In genomic region chr18:13527730-13528129, GRCh38 we compare ENCODE assay signal across 20 cellular contexts.
A peak's percentile ranks its signal among the peaks of the same experiment; 100 is the strongest.
DNase-seq lines count a peak whose midpoint lies in the region; ATAC-seq and TF ChIP-seq lines count a peak whose summit lies in the region.
"Had no signal": no experiment of that assay in that cellular context is flagged by ENCODE, and none has a peak within 500 bp of the region (broad histone marks: within the 10 kb centered on the region; RNA-seq: fewer than 3 reads in every experiment).

No MANE protein-coding gene starts in this region.

- no peak overlapping the region for H3K4me3 ChIP-seq in CD4-positive, CD25-positive, alpha-beta regulatory T cell (ENCODE audit: low read depth, low read length)
- no peak overlapping the region for H3K4me3 ChIP-seq in sigmoid colon
- H3K4me3 ChIP-seq in upper lobe of left lung = no peak overlapping the region
- H3K4me3 ChIP-seq: BLaER1, GM23338 had no signal

- H3K4me1 ChIP-seq in CD4-positive, CD25-positive, alpha-beta regulatory T cell (ENCODE audit: control insufficient read depth, insufficient read depth, low read length, poor library complexity, severe bottlenecking) = peaks cover 3% of the 10 kb centered on the region
- H3K4me1 ChIP-seq in sigmoid colon (peaks cover 0 to 28% (median 14%) of the 10 kb centered on the region in 4 donors), upper lobe of left lung (peaks cover 0 to 7% (median 2%) of the 10 kb centered on the region in 4 donors)

- no peak for DNase-seq in CD4-positive, CD25-positive, alpha-beta regulatory T cell
- DNase-seq in chondrocyte (ENCODE audit: low spot score) = peak; percentile 60
- no peak for DNase-seq in neural crest cell (ENCODE audit: low read depth, low spot score)
- peak; percentile 42 for DNase-seq in sigmoid colon
- DNase-seq in GM13977 (ENCODE audit: low spot score) = no peak
- no peak for DNase-seq in upper lobe of left lung
- DNase-seq in activated CD8-positive, alpha-beta T cell treated with anti-CD3 and anti-CD28 coated beads for 36 hours = no peak
- DNase-seq: 8988T; CD8-positive, alpha-beta memory T cell; COR-L47; DMS 273 treated with DMSO at 0.1 percent for 48 hours; DMS53; DND-41; EL; HCEC 1CT had no signal

- no peaks in the 10 kb centered on the region for H3K9me3 Mint-ChIP-seq in CD4-positive, CD25-positive, alpha-beta regulatory T cell
- H3K9me3 Mint-ChIP-seq in chondrocyte (ENCODE audit: low read depth) = no peaks in the 10 kb centered on the region
- H3K9me3 Mint-ChIP-seq in neural crest cell = no peaks in the 10 kb centered on the region
- H3K9me3 Mint-ChIP-seq in activated CD8-positive, alpha-beta T cell treated with anti-CD3 and anti-CD28 coated beads for 36 hours = no peaks in the 10 kb centered on the region
- H3K9me3 Mint-ChIP-seq: CD8-positive, alpha-beta memory T cell; GM23338; IgD-negative memory B cell had no signal

- intact Hi-C loops in sigmoid colon (cut with DNase I) = no loop called here
- intact Hi-C loops in activated CD8-positive, alpha-beta T cell treated with anti-CD3 and anti-CD28 coated beads for 36 hours (cut with micrococcal nuclease) = no loop called here

- peaks cover 10 to 68% (median 37%) of the 10 kb centered on the region in 4 donors for H3K4me1 Mint-ChIP-seq in CD4-positive, CD25-positive, alpha-beta regulatory T cell
- H3K4me1 Mint-ChIP-seq in chondrocyte (ENCODE audit: low read depth) = peaks cover 18% of the 10 kb centered on the region
- peaks cover 6% of the 10 kb centered on the region for H3K4me1 Mint-ChIP-seq in neural crest cell
- peaks cover 19% of the 10 kb centered on the region for H3K4me1 Mint-ChIP-seq in activated CD8-positive, alpha-beta T cell treated with anti-CD3 and anti-CD28 coated beads for 36 hours (ENCODE audit: low read depth)
- H3K4me1 Mint-ChIP-seq: GM23338 had no signal

- no peak overlapping the region for H3K4me3 Mint-ChIP-seq in CD4-positive, CD25-positive, alpha-beta regulatory T cell
- H3K4me3 Mint-ChIP-seq in chondrocyte (ENCODE audit: unreplicated experiment) = no peak overlapping the region
- no peak overlapping the region for H3K4me3 Mint-ChIP-seq in neural crest cell
- no peak overlapping the region for H3K4me3 Mint-ChIP-seq in activated CD8-positive, alpha-beta T cell treated with anti-CD3 and anti-CD28 coated beads for 36 hours
- H3K4me3 Mint-ChIP-seq: CD14-positive monocyte; CD8-positive, alpha-beta memory T cell; GM23338 had no signal

- in situ Hi-C loops in GM13977 (cut with MboI; ENCODE audit: low pct_unique_long_range_greater_than_20kb, low sequenced_read_pairs, unreplicated experiment) = no loop called here

- peaks cover 30% of the 10 kb centered on the region for H3K36me3 ChIP-seq in CD4-positive, CD25-positive, alpha-beta regulatory T cell (ENCODE audit: control insufficient read depth, insufficient read depth, low read length)
- H3K36me3 ChIP-seq in sigmoid colon (no peaks in the 10 kb centered on the region), upper lobe of left lung (no peaks in the 10 kb centered on the region)

- TF ChIP-seq CTCF in chondrocyte (IDR thresholded peaks at IDR 0.05) (no peak), neural crest cell (conservative IDR thresholded peaks at IDR 0.05) (no peak), sigmoid colon (IDR thresholded peaks at IDR 0.05) (no peak), GM13977 (IDR thresholded peaks at IDR 0.05; ENCODE audit: extremely low read depth, insufficient read depth, missing control alignments) (no peak), upper lobe of left lung (IDR thresholded peaks at IDR 0.05) (no peak)
- TF ChIP-seq CTCF in activated CD8-positive, alpha-beta T cell treated with anti-CD3 and anti-CD28 coated beads for 36 hours (IDR thresholded peaks at IDR 0.05) = no peak

- H3K27ac ChIP-seq in CD4-positive, CD25-positive, alpha-beta regulatory T cell (ENCODE audit: insufficient read depth, low read length, poor library complexity, severe bottlenecking) = no peak overlapping the region
- H3K27ac ChIP-seq in sigmoid colon (no peak overlapping the region), upper lobe of left lung (no peak overlapping the region)
- H3K27ac ChIP-seq: BLaER1 had no signal

- ATAC-seq in CD4-positive, CD25-positive, alpha-beta regulatory T cell (ENCODE audit: low read depth in 2 of 2) = no peak
- ATAC-seq in upper lobe of left lung (ENCODE audit: low FRiP score in 2 of 2) = no peak
- ATAC-seq in activated CD8-positive, alpha-beta T cell treated with anti-CD3 and anti-CD28 coated beads for 36 hours = no peak
- ATAC-seq: GM23338, HepG2 had no signal

- CTCF ChIA-PET in activated CD8-positive, alpha-beta T cell treated with anti-CD3 and anti-CD28 coated beads for 36 hours (lab: Charles Lee) = interaction anchor here (1.4 to 2.1 kb wide), 2 partner anchors 30 to 312 kb away, joined by 3 to 6 read pairs; no protein-coding TSS in a partner anchor

- WGBS in sigmoid colon, 2 donors = 90 to 94% methylated on average over 5 of the region's 5 CpGs
- 93 to 100% methylated on average over 5 of the region's 5 CpGs for WGBS in upper lobe of left lung, 2 donors

- TF ChIP-seq EP300 in sigmoid colon (IDR thresholded peaks at IDR 0.05) = no peak
- TF ChIP-seq EP300 in upper lobe of left lung (IDR thresholded peaks at IDR 0.05) = no peak

- POLR2A ChIA-PET in activated CD8-positive, alpha-beta T cell treated with anti-CD3 and anti-CD28 coated beads for 36 hours (lab: Charles Lee) = interaction anchor here (1.9 kb wide), 1 partner anchor 10 kb away, joined by 7 read pairs; no protein-coding TSS in a partner anchor

- H3K27ac Mint-ChIP-seq in CD4-positive, CD25-positive, alpha-beta regulatory T cell = peak overlapping the region in 2 of 3 donors; percentile 4 to 74
- H3K27ac Mint-ChIP-seq in chondrocyte (ENCODE audit: unreplicated experiment) = no peak overlapping the region
- H3K27ac Mint-ChIP-seq in neural crest cell (ENCODE audit: unreplicated experiment) = peak overlapping the region; percentile 19
- H3K27ac Mint-ChIP-seq in activated CD8-positive, alpha-beta T cell treated with anti-CD3 and anti-CD28 coated beads for 36 hours = no peak overlapping the region
- H3K27ac Mint-ChIP-seq: GM23338 had no signal

- TF ChIP-seq POLR2A in sigmoid colon (IDR thresholded peaks at IDR 0.05) = no peak
- no peak for TF ChIP-seq POLR2A in upper lobe of left lung (IDR thresholded peaks at IDR 0.05)

- no peaks in the 10 kb centered on the region for H3K27me3 ChIP-seq in CD4-positive, CD25-positive, alpha-beta regulatory T cell (ENCODE audit: control insufficient read depth, insufficient read depth, low read length)
- H3K27me3 ChIP-seq in sigmoid colon = no peaks in the 10 kb centered on the region
- no peaks in the 10 kb centered on the region for H3K27me3 ChIP-seq in upper lobe of left lung
- H3K27me3 ChIP-seq: BLaER1 had no signal

- no peaks in the 10 kb centered on the region for H3K9me3 ChIP-seq in CD4-positive, CD25-positive, alpha-beta regulatory T cell (ENCODE audit: control insufficient read depth in 2 of 2, low read length in 2 of 2)
- H3K9me3 ChIP-seq in sigmoid colon = no peaks in the 10 kb centered on the region
- H3K9me3 ChIP-seq in upper lobe of left lung = no peaks in the 10 kb centered on the region
- H3K9me3 ChIP-seq: BLaER1 had no signal

- no peaks in the 10 kb centered on the region for H3K27me3 Mint-ChIP-seq in CD4-positive, CD25-positive, alpha-beta regulatory T cell
- H3K27me3 Mint-ChIP-seq in chondrocyte (ENCODE audit: low read depth) = no peaks in the 10 kb centered on the region
- no peaks in the 10 kb centered on the region for H3K27me3 Mint-ChIP-seq in neural crest cell (ENCODE audit: low read depth)
- H3K27me3 Mint-ChIP-seq in activated CD8-positive, alpha-beta T cell treated with anti-CD3 and anti-CD28 coated beads for 36 hours = no peaks in the 10 kb centered on the region
- H3K27me3 Mint-ChIP-seq: CD8-positive, alpha-beta memory T cell; IgD-negative memory B cell had no signal

- H3K36me3 Mint-ChIP-seq in CD4-positive, CD25-positive, alpha-beta regulatory T cell = peaks cover 14% of the 10 kb centered on the region
- H3K36me3 Mint-ChIP-seq in chondrocyte (ENCODE audit: low read depth) = peaks cover 8% of the 10 kb centered on the region
- H3K36me3 Mint-ChIP-seq in neural crest cell (ENCODE audit: low read depth) = no peaks in the 10 kb centered on the region
- peaks cover 5% of the 10 kb centered on the region for H3K36me3 Mint-ChIP-seq in activated CD8-positive, alpha-beta T cell treated with anti-CD3 and anti-CD28 coated beads for 36 hours (ENCODE audit: low read depth)

Comparison
In these comparisons a context has a peak if more than half of its experiments do, and no peak if none do; other contexts are left out.
1. DNase-seq: peak in chondrocyte (single experiment) and sigmoid colon (single experiment); none in CD4-positive, CD25-positive, alpha-beta regulatory T cell (0 of 3), neural crest cell (single experiment), GM13977 (single experiment), upper lobe of left lung (0 of 2) and activated CD8-positive, alpha-beta T cell treated with anti-CD3 and anti-CD28 coated beads for 36 hours (single experiment).
2. H3K27ac Mint-ChIP-seq: peak in CD4-positive, CD25-positive, alpha-beta regulatory T cell (2 of 3) and neural crest cell (single experiment); none in chondrocyte (single experiment) and activated CD8-positive, alpha-beta T cell treated with anti-CD3 and anti-CD28 coated beads for 36 hours (single experiment).